ENCODE assay signal across 1 cellular context in the genomic region with DNA sequence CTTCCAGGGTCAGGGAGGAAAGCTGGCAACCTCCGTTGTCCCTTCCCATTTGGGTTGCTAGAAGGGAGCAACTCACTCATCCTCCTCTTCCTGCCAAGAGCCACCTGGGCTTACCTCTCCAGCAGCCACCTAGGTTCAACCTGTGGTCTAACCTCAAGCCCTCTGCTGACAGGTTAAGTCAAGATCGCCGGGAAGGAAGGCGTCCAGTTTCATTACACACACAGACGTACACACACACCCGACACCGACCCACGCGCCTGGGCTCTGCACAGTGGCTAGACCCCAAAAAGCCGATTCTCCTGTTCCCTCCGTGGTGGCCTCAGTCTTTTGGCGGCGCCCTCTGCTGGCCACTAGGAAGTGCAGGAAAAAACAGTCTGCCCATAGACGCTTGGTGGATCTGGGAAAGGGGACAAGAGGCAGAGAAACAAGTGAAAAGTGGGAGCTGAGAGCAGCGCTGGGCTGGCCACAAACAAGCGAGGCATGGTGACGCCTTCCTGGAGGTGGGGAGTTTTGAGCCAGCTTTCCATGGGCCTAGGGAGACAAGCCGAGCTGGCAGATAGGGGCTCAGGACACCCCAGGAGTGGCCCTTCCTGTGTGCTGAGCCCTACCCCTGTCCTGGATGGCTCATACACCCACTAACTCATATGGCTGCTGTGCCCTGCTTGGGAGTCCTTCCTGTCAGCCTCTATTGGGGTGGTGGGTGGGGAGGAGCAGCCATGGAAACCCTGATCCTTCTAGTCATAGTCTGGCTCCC.
TF ChIP-seq lines count a peak whose summit lies in the region.

No MANE protein-coding gene starts in this region.

TF ChIP-seq in K562, 482 proteins besides CTCF, POLR2A, EP300 and RAD21 (continued from another document and continues in another):
- TF ChIP-seq, protein P1, sequence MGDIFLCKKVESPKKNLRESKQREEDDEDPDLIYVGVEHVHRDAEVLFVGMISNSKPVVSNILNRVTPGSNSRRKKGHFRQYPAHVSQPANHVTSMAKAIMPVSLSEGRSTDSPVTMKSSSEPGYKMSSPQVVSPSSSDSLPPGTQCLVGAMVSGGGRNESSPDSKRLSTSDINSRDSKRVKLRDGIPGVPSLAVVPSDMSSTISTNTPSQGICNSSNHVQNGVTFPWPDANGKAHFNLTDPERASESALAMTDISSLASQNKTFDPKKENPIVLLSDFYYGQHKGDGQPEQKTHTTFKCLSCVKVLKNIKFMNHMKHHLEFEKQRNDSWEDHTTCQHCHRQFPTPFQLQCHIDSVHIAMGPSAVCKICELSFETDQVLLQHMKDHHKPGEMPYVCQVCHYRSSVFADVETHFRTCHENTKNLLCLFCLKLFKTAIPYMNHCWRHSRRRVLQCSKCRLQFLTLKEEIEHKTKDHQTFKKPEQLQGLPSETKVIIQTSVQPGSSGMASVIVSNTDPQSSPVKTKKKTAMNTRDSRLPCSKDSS (IDR thresholded peaks at IDR 0.05; ENCODE audit: low read depth, partially characterized antibody): no peak
- TF ChIP-seq MTA2 (IDR thresholded peaks at IDR 0.05; ENCODE audit: low read depth) (0 out of 2 replicates have a peak, but pooled peaks have one; percentile 34), RUNX1 (IDR thresholded peaks at IDR 0.05; ENCODE audit: low read depth) (no peak), SMAD3 (CRISPR knock-in tag; conservative IDR thresholded peaks at IDR 0.05) (no peak), ZZZ3 (IDR thresholded peaks at IDR 0.05) (no peak), STAT5B (CRISPR knock-in tag; IDR thresholded peaks at IDR 0.05) (no peak), POLR3A (IDR thresholded peaks at IDR 0.05; ENCODE audit: borderline replicate concordance, extremely low read depth, insufficient read depth, insufficient read length) (no peak), CEBPB (tag; IDR thresholded peaks at IDR 0.05) (no peak), ZNF75A (CRISPR knock-in tag; IDR thresholded peaks at IDR 0.05) (no peak), STAG1 (CRISPR knock-in tag; IDR thresholded peaks at IDR 0.05; ENCODE audit: borderline replicate concordance) (peak; percentile 82), ARID2 (IDR thresholded peaks at IDR 0.05) (peak; percentile 83), ZNF174 (CRISPR knock-in tag; IDR thresholded peaks at IDR 0.05) (no peak), NCOA1 (IDR thresholded peaks at IDR 0.05; ENCODE audit: low read depth) (no peak), ZNF324 (CRISPR knock-in tag; IDR thresholded peaks at IDR 0.05) (no peak), RBM25 (IDR thresholded peaks at IDR 0.05; ENCODE audit: low read depth, low read length, severe bottlenecking) (no peak), ZNF76 (CRISPR knock-in tag; IDR thresholded peaks at IDR 0.05; ENCODE audit: borderline replicate concordance) (no peak), ZNF354B (CRISPR knock-in tag; IDR thresholded peaks at IDR 0.05) (no peak), MTA3 (IDR thresholded peaks at IDR 0.05; ENCODE audit: borderline replicate concordance) (peak; percentile 88; the same call in 1 of the 2 replicates), FOXA1 (IDR thresholded peaks at IDR 0.05; ENCODE audit: borderline replicate concordance) (no peak), TCF7L2 (IDR thresholded peaks at IDR 0.05; ENCODE audit: low read depth, low read length) (no peak), HMG20A (CRISPR knock-in tag; conservative IDR thresholded peaks at IDR 0.05) (no peak), BMI1 (IDR thresholded peaks at IDR 0.05; ENCODE audit: low read length) (no peak), TAF15 (IDR thresholded peaks at IDR 0.05; ENCODE audit: low read depth, low read length) (no peak), SMARCC2 (IDR thresholded peaks at IDR 0.05; ENCODE audit: low read depth) (no peak), ZNF445 (CRISPR knock-in tag; IDR thresholded peaks at IDR 0.05; ENCODE audit: low read depth) (no peak), BRD9 (IDR thresholded peaks at IDR 0.05; ENCODE audit: low read depth, partially characterized antibody) (peak; percentile 99), HNRNPK (IDR thresholded peaks at IDR 0.05; ENCODE audit: low read depth, low read length, poor library complexity, severe bottlenecking) (no peak), HCFC1 (IDR thresholded peaks at IDR 0.05; ENCODE audit: low read depth, low read length) (0 out of 2 replicates have a peak, but pooled peaks have one; percentile 17), XRCC3 (IDR thresholded peaks at IDR 0.05) (no peak), ZNF316 (IDR thresholded peaks at IDR 0.05) (no peak), GABPA (tag; conservative IDR thresholded peaks at IDR 0.05; ENCODE audit: low read depth) (no peak), CUX1 (CRISPR knock-in tag; IDR thresholded peaks at IDR 0.05) (no peak), HMG20B (CRISPR knock-in tag; IDR thresholded peaks at IDR 0.05) (no peak), KLF16 (IDR thresholded peaks at IDR 0.05) (0 out of 2 replicates have a peak, but pooled peaks have one; percentile 56), THRAP3 (IDR thresholded peaks at IDR 0.05; ENCODE audit: borderline replicate concordance) (no peak), ZNF512 (tag; IDR thresholded peaks at IDR 0.05) (no peak), ESRRA (IDR thresholded peaks at IDR 0.05; ENCODE audit: borderline replicate concordance, low read depth) (peak; percentile 26; the same call in 1 of the 2 replicates), SMARCB1 (IDR thresholded peaks at IDR 0.05; ENCODE audit: insufficient read length, low read depth) (no peak), CHD2 (IDR thresholded peaks at IDR 0.05; ENCODE audit: low read depth, low read length) (no peak), CBX3 (IDR thresholded peaks at IDR 0.05; ENCODE audit: borderline replicate concordance in 1 of 2, low read length in 2 of 2) (no peak), CCNT2 (IDR thresholded peaks at IDR 0.05; ENCODE audit: borderline replicate concordance, extremely low read depth, insufficient read length, low read depth, low read length) (no peak), SREBF2 (CRISPR knock-in tag; IDR thresholded peaks at IDR 0.05) (no peak), SREBF1 (IDR thresholded peaks at IDR 0.05; ENCODE audit: borderline replicate concordance, low read depth, low read length) (no peak), ZNF551 (CRISPR knock-in tag; IDR thresholded peaks at IDR 0.05) (no peak), DMBX1 (CRISPR knock-in tag; IDR thresholded peaks at IDR 0.05; ENCODE audit: borderline replicate concordance) (peak; percentile 62; the same call in 1 of the 2 replicates), SRSF3 (IDR thresholded peaks at IDR 0.05; ENCODE audit: insufficient read depth, low read length) (no peak), NFATC3 (IDR thresholded peaks at IDR 0.05) (no peak), IRF2 (CRISPR knock-in tag; IDR thresholded peaks at IDR 0.05) (no peak), ZNF583 (CRISPR knock-in tag; IDR thresholded peaks at IDR 0.05) (peak; percentile 49; the same call in 1 of the 2 replicates), MAFG (tag; conservative IDR thresholded peaks at IDR 0.05) (no peak), TRIM24 (IDR thresholded peaks at IDR 0.05) (peak in 1 of 2 experiments; percentile 64; a peak in 2 of 4 replicates), NRF1 (conservative IDR thresholded peaks at IDR 0.05 in 1 of 2, IDR thresholded peaks at IDR 0.05 in 1 of 2) (peak in 1 of 2 experiments; percentile 44; a peak in 3 of 4 replicates), POLR3G (IDR thresholded peaks at IDR 0.05; ENCODE audit: extremely low read depth, insufficient read length, insufficient replicate concordance) (no peak), HINFP (tag; conservative IDR thresholded peaks at IDR 0.05; ENCODE audit: low read depth) (no peak), NCOA4 (IDR thresholded peaks at IDR 0.05; ENCODE audit: partially characterized antibody) (no peak), ZNF766 (CRISPR knock-in tag; conservative IDR thresholded peaks at IDR 0.05) (peak; percentile 78; the same call in 1 of the 2 replicates)
- TF ChIP-seq, protein P2, sequence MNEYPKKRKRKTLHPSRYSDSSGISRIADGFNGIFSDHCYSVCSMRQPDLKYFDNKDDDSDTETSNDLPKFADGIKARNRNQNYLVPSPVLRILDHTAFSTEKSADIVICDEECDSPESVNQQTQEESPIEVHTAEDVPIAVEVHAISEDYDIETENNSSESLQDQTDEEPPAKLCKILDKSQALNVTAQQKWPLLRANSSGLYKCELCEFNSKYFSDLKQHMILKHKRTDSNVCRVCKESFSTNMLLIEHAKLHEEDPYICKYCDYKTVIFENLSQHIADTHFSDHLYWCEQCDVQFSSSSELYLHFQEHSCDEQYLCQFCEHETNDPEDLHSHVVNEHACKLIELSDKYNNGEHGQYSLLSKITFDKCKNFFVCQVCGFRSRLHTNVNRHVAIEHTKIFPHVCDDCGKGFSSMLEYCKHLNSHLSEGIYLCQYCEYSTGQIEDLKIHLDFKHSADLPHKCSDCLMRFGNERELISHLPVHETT (CRISPR knock-in tag; conservative IDR thresholded peaks at IDR 0.05 in 1 of 2, IDR thresholded peaks at IDR 0.05 in 1 of 2): peak in 1 of 2 experiments; percentile 77; a peak in 1 of 4 replicates
- TF ChIP-seq, protein P3, sequence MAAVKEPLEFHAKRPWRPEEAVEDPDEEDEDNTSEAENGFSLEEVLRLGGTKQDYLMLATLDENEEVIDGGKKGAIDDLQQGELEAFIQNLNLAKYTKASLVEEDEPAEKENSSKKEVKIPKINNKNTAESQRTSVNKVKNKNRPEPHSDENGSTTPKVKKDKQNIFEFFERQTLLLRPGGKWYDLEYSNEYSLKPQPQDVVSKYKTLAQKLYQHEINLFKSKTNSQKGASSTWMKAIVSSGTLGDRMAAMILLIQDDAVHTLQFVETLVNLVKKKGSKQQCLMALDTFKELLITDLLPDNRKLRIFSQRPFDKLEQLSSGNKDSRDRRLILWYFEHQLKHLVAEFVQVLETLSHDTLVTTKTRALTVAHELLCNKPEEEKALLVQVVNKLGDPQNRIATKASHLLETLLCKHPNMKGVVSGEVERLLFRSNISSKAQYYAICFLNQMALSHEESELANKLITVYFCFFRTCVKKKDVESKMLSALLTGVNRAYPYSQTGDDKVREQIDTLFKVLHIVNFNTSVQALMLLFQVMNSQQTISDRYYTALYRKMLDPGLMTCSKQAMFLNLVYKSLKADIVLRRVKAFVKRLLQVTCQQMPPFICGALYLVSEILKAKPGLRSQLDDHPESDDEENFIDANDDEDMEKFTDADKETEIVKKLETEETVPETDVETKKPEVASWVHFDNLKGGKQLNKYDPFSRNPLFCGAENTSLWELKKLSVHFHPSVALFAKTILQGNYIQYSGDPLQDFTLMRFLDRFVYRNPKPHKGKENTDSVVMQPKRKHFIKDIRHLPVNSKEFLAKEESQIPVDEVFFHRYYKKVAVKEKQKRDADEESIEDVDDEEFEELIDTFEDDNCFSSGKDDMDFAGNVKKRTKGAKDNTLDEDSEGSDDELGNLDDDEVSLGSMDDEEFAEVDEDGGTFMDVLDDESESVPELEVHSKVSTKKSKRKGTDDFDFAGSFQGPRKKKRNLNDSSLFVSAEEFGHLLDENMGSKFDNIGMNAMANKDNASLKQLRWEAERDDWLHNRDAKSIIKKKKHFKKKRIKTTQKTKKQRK (IDR thresholded peaks at IDR 0.05; ENCODE audit: borderline replicate concordance, low read depth, low read length): no peak
